Comparison of ENCODE assay signal across 8 cellular contexts in genomic region chr4:8393593-8394038, GRCh38. TPM values are rescaled to one million over a fixed set of nuclear protein-coding genes. Genes with fewer than 3 reads are reported as not detected.
DNase-seq lines count a peak whose midpoint lies in the region; ATAC-seq and TF ChIP-seq lines count a peak whose summit lies in the region.

No MANE protein-coding gene starts in this region.

- H3K4me3 ChIP-seq in fibroblast of pulmonary artery (replicated peaks; ENCODE audit: low read depth, low read length): no peak overlapping the region

- no peak for ATAC-seq in GM19395 (IDR thresholded peaks at IDR 0.05; ENCODE audit: unreplicated experiment)

- peak; percentile 39 for TF ChIP-seq CTCF in fibroblast of pulmonary artery (IDR thresholded peaks at IDR 0.05; ENCODE audit: low read length, missing control alignments)

- DNase-seq in AG08396 (ENCODE audit: low spot score): peak; percentile 95
- peak; percentile 87 for DNase-seq in RKO (ENCODE audit: low spot score)
- DNase-seq in fibroblast of pulmonary artery (ENCODE audit: low read depth): peak; percentile 97
- DNase-seq in non-pigmented ciliary epithelial cell (ENCODE audit: low read depth): peak; percentile 94
- DNase-seq in SHP77 treated with DMSO at 0.1 percent for 48 hours (lab: John Stamatoyannopoulos, UW): no peak
- no peak for DNase-seq in G401 (ENCODE audit: low spot score)
- no peak for DNase-seq in T-helper 9 cell

- in situ Hi-C loops in G401 (cut with HindIII; ENCODE audit: low sequenced_read_pairs): no loop called here

RNA-seq across cellular contexts. Expression of gene ACOX3, which starts 46.9 kb away (rescaled TPM):
- total RNA-seq in G401 (2014; rRNA removed; shearing (Covaris generic)): 41.8 and 46.7 TPM in 2 replicates

RNA-seq across cellular contexts. Expression of gene TRMT44, which starts 47.0 kb away (rescaled TPM):
- total RNA-seq in G401 (2014; rRNA removed; shearing (Covaris generic)): 15.9 and 24.9 TPM in 2 replicates

Comparison
In these comparisons a context has a peak if more than half of its experiments do, and no peak if none do; other contexts are left out.
1. DNase-seq: peak in AG08396 (single experiment), RKO (single experiment), fibroblast of pulmonary artery (single experiment) and non-pigmented ciliary epithelial cell (single experiment); none in SHP77 treated with DMSO at 0.1 percent for 48 hours (single experiment), G401 (single experiment) and T-helper 9 cell (single experiment).